ENCODE assay signal across 8 cellular contexts in genomic region chr16:77236063-77236511, GRCh38. TPM values are rescaled to one million over a fixed set of nuclear protein-coding genes. Genes with fewer than 3 reads are reported as not detected.
A peak's percentile ranks its signal among the peaks of the same experiment; 100 is the strongest.
DNase-seq lines count a peak whose midpoint lies in the region; FAIRE-seq and TF ChIP-seq lines count a peak whose summit lies in the region.

No MANE protein-coding gene starts in this region.

- TF ChIP-seq CTCF in ovary (IDR thresholded peaks at IDR 0.05) (peak; percentile 95 to 99 (median 97)), thyroid gland (IDR thresholded peaks at IDR 0.05) (peak; percentile 98 to 100 (median 100))

- H3K4me3 ChIP-seq in HAP-1 = no peak overlapping the region
- H3K4me3 ChIP-seq in ovary = no peak overlapping the region
- H3K4me3 ChIP-seq in thyroid gland (replicated peaks in 1 of 3) = no peak overlapping the region

- in situ Hi-C loops in HAP-1 (cut with MboI; ENCODE audit: low sequenced_read_pairs) = loop anchor here (5.0 to 10.0 kb wide), 2 partner anchors 351 to 729 kb away; no protein-coding TSS in a partner anchor

- intact Hi-C loops in ovary (cut with DNase I) (loop anchor here (5.0 to 10.0 kb wide), 3 partner anchors 346 to 351 kb away; no protein-coding TSS in a partner anchor), thyroid gland (cut with DNase I) (loop anchor here (2.0 to 10.0 kb wide), 2 partner anchors 209 to 349 kb away; no protein-coding TSS in a partner anchor)

- WGBS in ovary, 3 donors = 0 to 3% (median 2%) methylated on average over 21 of the region's 21 CpGs
- 0 to 2% methylated on average over 7 to 21 of the region's 21 CpGs for WGBS in thyroid gland, 2 donors

- H3K4me1 ChIP-seq in HAP-1 (no peaks in the 10 kb centered on the region; the same call in 1 of the 2 replicates), ovary (ENCODE audit: insufficient read depth) (no peaks in the 10 kb centered on the region), thyroid gland (peaks cover 0 to 3% of the 10 kb centered on the region in 2 donors)

- TF ChIP-seq POLR2A in ovary (IDR thresholded peaks at IDR 0.05) (no peak), thyroid gland (IDR thresholded peaks at IDR 0.05) (no peak)

- H3K9me3 ChIP-seq in HAP-1 (no peaks in the 10 kb centered on the region), ovary (no peaks in the 10 kb centered on the region), thyroid gland (no peaks in the 10 kb centered on the region)

- no peak for TF ChIP-seq EP300 in ovary (IDR thresholded peaks at IDR 0.05)

- H3K27ac ChIP-seq in ovary (no peak overlapping the region), thyroid gland (no peak overlapping the region)

- DNase-seq in GM03348 (ENCODE audit: low spot score) = peak; percentile 92
- peak; percentile 79 to 91 for DNase-seq in HAP-1 (ENCODE audit: low spot score in 2 of 2)
- peak; percentile 79 for DNase-seq in M059J (ENCODE audit: low read depth)
- DNase-seq in SHP77 (lab: John Stamatoyannopoulos, UW) = peak; percentile 74 to 82
- DNase-seq in activated effector memory CD4-positive, alpha-beta T cell treated with anti-CD3 and anti-CD28 coated beads, Interleukin-2, amount 50 U/mL, for 16 hours = peak; percentile 94
- peak; percentile 50 to 85 for DNase-seq in frontal cortex (ENCODE audit: low spot score in 2 of 2)
- DNase-seq in ovary = peak; percentile 69 to 92 (median 87)
- peak; percentile 83 to 88 for DNase-seq in thyroid gland

- H3K27me3 ChIP-seq in HAP-1 (ENCODE audit: low read depth) (peaks cover 4% of the 10 kb centered on the region; the same call in 1 of the 2 replicates), ovary (no peaks in the 10 kb centered on the region), thyroid gland (no peaks in the 10 kb centered on the region)

- no peak for FAIRE-seq in frontal cortex (lab: Jason Lieb, UNC)

- no peaks in the 10 kb centered on the region for H3K36me3 ChIP-seq in HAP-1 (replicated peaks)
- no peaks in the 10 kb centered on the region for H3K36me3 ChIP-seq in ovary
- H3K36me3 ChIP-seq in thyroid gland = no peaks in the 10 kb centered on the region

RNA-seq across cellular contexts. Expression of gene SYCE1L, which starts 36.9 kb away (rescaled TPM):
- 0.39 TPM in 1 of 2 replicates, not detected in the other for total RNA-seq in M059J (2014; rRNA removed; shearing (Covaris generic))
- total RNA-seq in frontal cortex = 1.2 TPM
- 10 to 100 TPM in 4 of 7 donors, 1 to 10 TPM in 3; 4.4 to 56.0 (median 12.1) TPM for total RNA-seq in ovary
- 1 to 10 TPM in 1 of 2 donors, not detected in 1; 5.6 TPM for polyA plus RNA-seq in ovary
- 1 to 10 TPM in 1 of 4 donors, not detected in 3; 3.9 TPM for total RNA-seq in thyroid gland

RNA-seq across cellular contexts. Expression of gene MON1B, which starts 45.1 kb away (rescaled TPM):
- 12.5 and 16.3 TPM in 2 replicates for total RNA-seq in M059J (2014; rRNA removed; shearing (Covaris generic))
- 7.7 TPM for total RNA-seq in frontal cortex
- 10 to 100 TPM; 11.8 to 42.1 (median 26.7) TPM for total RNA-seq in ovary
- polyA plus RNA-seq in ovary = 10 to 100 TPM; 15.2 to 16.5 TPM
- total RNA-seq in thyroid gland = 10 to 100 TPM; 24.1 to 51.4 (median 40.7) TPM
